In the genomic region with DNA sequence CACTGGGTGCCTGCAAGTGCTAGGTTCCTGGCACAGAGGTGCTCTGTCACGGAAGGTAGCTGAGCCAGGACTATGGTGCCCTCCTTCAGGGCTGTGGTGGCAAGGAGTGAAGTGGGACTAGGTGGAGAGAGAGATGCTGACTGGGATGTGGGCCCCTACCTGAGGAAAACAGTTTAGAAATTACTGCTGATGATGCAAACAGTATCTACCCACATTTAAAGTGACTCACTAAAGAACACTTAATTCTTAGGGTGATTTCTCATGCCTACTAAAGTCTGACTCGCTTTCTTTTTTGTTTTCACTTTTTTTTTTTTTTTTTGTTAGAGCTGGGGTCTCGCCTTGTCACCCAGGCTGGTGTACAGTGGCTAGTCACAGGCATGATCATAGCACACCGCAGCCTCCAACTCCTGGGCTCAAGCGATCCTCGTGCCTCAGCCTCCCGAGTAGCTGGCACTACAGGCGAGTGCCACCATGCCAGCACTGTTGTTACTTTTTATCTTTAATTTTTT, we compare ENCODE assay signal across 21 cellular contexts.
"Had no signal": no experiment of that assay in that cellular context is flagged by ENCODE, and none has a peak within 500 bp of the region (broad histone marks: within the 10 kb centered on the region; RNA-seq: fewer than 3 reads in every experiment).

No MANE protein-coding gene starts in this region.

- H3K9me3 ChIP-seq: adrenal gland, prostate gland, right lobe of liver, thyroid gland, uterus had no signal

- H3K4me3 Mint-ChIP-seq: activated naive CD4-positive, alpha-beta T cell treated with anti-CD3 and anti-CD28 coated beads, Interleukin-2, amount 50 U/mL, for 24 hours; mesothelial cell of epicardium; stimulated activated memory B cell treated with anti-CD40 and anti-IgM and Interleukin-4, amounts not matched to agents 10 μg/mL and 1 μg/mL and 100 μg/mL, for 72 hours had no signal

- ATAC-seq: right lobe of liver; SK-N-SH treated with all-trans-retinoic acid at 6 μM for 48 hours; stimulated activated memory B cell treated with anti-CD40 and anti-IgM and Interleukin-4, amounts not matched to agents 10 μg/mL and 1 μg/mL and 100 μg/mL, for 72 hours had no signal

- H3K27me3 ChIP-seq: adrenal gland, thyroid gland, uterus had no signal

- H3K27ac ChIP-seq: prostate gland, right lobe of liver, uterus, WERI-Rb-1 had no signal

- H3K4me1 Mint-ChIP-seq: stimulated activated memory B cell treated with anti-CD40 and anti-IgM and Interleukin-4, amounts not matched to agents 10 μg/mL and 1 μg/mL and 100 μg/mL, for 72 hours had no signal

- H3K36me3 ChIP-seq: adrenal gland, prostate gland, right lobe of liver, thyroid gland, uterus, WERI-Rb-1 had no signal

- DNase-seq: activated CD4-positive, alpha-beta T cell treated with anti-CD3 and anti-CD28 coated beads for 4 hours; activated CD8-positive, alpha-beta memory T cell treated with anti-CD3 and anti-CD28 coated beads for 24 hours; activated effector memory CD4-positive, alpha-beta T cell treated with Interleukin-2 at 50 U/mL for 16 hours; effector CD4-positive, alpha-beta T cell; head of caudate nucleus; nephron progenitor cell; stimulated activated CD4-positive, alpha-beta T cell treated with anti-CD3 and anti-CD28 coated beads, Interleukin-12 subunit alpha, Interleukin-12 subunit beta, amount 100 ng/mL, for 4 hours; T-helper 1 cell; T1000; uterus; WERI-Rb-1 had no signal

- H3K4me3 ChIP-seq: adrenal gland, coronary artery, lung, prostate gland, right lobe of liver, thyroid gland, uterus had no signal

- H3K36me3 Mint-ChIP-seq: activated naive CD4-positive, alpha-beta T cell treated with anti-CD3 and anti-CD28 coated beads, Interleukin-2, amount 50 U/mL, for 24 hours; mesothelial cell of epicardium; stimulated activated memory B cell treated with anti-CD40 and anti-IgM and Interleukin-4, amounts not matched to agents 10 μg/mL and 1 μg/mL and 100 μg/mL, for 72 hours had no signal

- H3K4me1 ChIP-seq: prostate gland, right lobe of liver, uterus had no signal

- H3K9me3 Mint-ChIP-seq: activated naive CD4-positive, alpha-beta T cell treated with anti-CD3 and anti-CD28 coated beads, Interleukin-2, amount 50 U/mL, for 24 hours; stimulated activated memory B cell treated with anti-CD40 and anti-IgM and Interleukin-4, amounts not matched to agents 10 μg/mL and 1 μg/mL and 100 μg/mL, for 72 hours had no signal

- H3K27ac Mint-ChIP-seq: activated naive CD4-positive, alpha-beta T cell treated with anti-CD3 and anti-CD28 coated beads, Interleukin-2, amount 50 U/mL, for 24 hours; stimulated activated memory B cell treated with anti-CD40 and anti-IgM and Interleukin-4, amounts not matched to agents 10 μg/mL and 1 μg/mL and 100 μg/mL, for 72 hours had no signal
